8 cellular contexts compared by ENCODE assay signal in the genomic region with DNA sequence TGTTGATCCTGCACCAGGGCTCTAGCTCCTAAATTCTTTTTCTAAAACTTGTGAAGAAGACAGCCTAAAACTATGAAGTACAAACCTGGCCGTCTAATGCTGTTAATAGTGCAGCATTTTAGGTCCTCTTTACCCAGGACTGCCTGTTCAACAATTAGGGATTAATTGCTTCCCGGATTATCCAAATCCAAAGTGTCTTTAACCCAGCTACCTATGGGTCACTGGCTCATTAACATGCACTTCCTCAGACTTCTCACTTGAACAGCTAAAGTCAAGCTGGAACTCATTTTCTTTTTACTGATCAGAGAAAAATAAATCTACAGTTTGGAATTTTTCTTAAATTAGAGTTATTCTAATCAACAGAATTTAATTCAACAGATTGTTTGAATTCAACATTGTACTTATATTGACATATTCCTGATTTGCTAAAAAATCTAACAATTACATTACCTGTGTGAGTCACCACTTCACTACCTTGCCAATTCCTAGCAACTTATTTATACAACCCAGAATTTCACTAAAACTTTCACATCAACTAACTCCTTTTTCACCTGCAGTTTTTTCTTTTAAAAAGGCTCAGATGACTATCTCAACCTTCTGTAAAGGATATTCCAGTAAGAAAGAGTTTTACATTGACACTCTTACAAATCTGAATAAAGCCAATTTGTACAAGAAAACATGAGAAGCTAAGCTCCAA. TPM values are rescaled to one million over a fixed set of nuclear protein-coding genes. Genes with fewer than 3 reads are reported as not detected.
DNase-seq lines count a peak whose midpoint lies in the region; ATAC-seq and TF ChIP-seq lines count a peak whose summit lies in the region.

No MANE protein-coding gene starts in this region.

- peak overlapping the region; percentile 85 for H3K27ac Mint-ChIP-seq in nephron progenitor cell

- no peaks in the 10 kb centered on the region for H3K27me3 Mint-ChIP-seq in nephron progenitor cell (ENCODE audit: low read depth, poor library complexity)

- H3K4me3 ChIP-seq in BJ (ENCODE audit: low read depth, low read length) (peak overlapping the region; percentile 63), choroid plexus epithelial cell (ENCODE audit: low read depth, low read length) (peak overlapping the region; percentile 78)

- no peak for TF ChIP-seq CTCF in BJ (IDR thresholded peaks at IDR 0.05; ENCODE audit: insufficient read depth, low read depth, low read length)
- no peak for TF ChIP-seq CTCF in choroid plexus epithelial cell (conservative IDR thresholded peaks at IDR 0.05; ENCODE audit: low read depth, low read length)
- TF ChIP-seq CTCF in nephron progenitor cell (IDR thresholded peaks at IDR 0.05): no peak

- H3K9me3 Mint-ChIP-seq in nephron progenitor cell: no peaks in the 10 kb centered on the region

- no peak for DNase-seq in BJ (ENCODE audit: low read depth)
- DNase-seq in choroid plexus epithelial cell (ENCODE audit: low read depth): no peak
- DNase-seq in nephron progenitor cell: no peak
- no peak for DNase-seq in GF-D8 (lab: John Stamatoyannopoulos, UW)
- no peak for DNase-seq in stimulated activated CD8-positive, alpha-beta memory T cell treated with anti-CD3 and anti-CD28 coated beads, Interleukin-4, amount 100 ng/mL, for 48 hours
- DNase-seq in SHP77 treated with DMSO at 0.1 percent for 48 hours (lab: John Stamatoyannopoulos, UW): no peak

- peaks cover 74% of the 10 kb centered on the region for H3K4me1 Mint-ChIP-seq in nephron progenitor cell

- no peak for ATAC-seq in GM18909 (IDR thresholded peaks at IDR 0.05; ENCODE audit: poor library complexity, unreplicated experiment)

- peak overlapping the region; percentile 99 for H3K27ac ChIP-seq in KOPT-K1 (ENCODE audit: low read depth, low read length, poor library complexity, severe bottlenecking)

- H3K9me3 ChIP-seq in KOPT-K1 (ENCODE audit: insufficient read depth, low read length, poor library complexity, severe bottlenecking): no peaks in the 10 kb centered on the region

- POLR2A ChIA-PET in BJ (lab: Charles Lee): no interaction called here

- peaks cover 11% of the 10 kb centered on the region for H3K36me3 ChIP-seq in BJ (ENCODE audit: control insufficient read depth, insufficient read depth, low read length)
- H3K36me3 ChIP-seq in KOPT-K1 (ENCODE audit: insufficient read depth, low read length): peaks cover 74% of the 10 kb centered on the region

- H3K36me3 Mint-ChIP-seq in nephron progenitor cell (ENCODE audit: low read depth): peaks cover 64% of the 10 kb centered on the region

- CTCF ChIA-PET in BJ (lab: Yijun Ruan, JAX): interaction anchor here (1.3 to 1.5 kb wide), 3 partner anchors 10 to 182 kb away, joined by 4 to 6 read pairs (median 4); no protein-coding TSS in a partner anchor

- H3K27me3 ChIP-seq in BJ (ENCODE audit: control insufficient read depth, insufficient read depth, low read length): no peaks in the 10 kb centered on the region

- peak overlapping the region; percentile 94 for H3K4me3 Mint-ChIP-seq in nephron progenitor cell

RNA-seq across cellular contexts. Expression of a gene that starts 3.3 kb away (rescaled TPM):
- polyA plus RNA-seq in BJ (2011; rRNA removed): 72.8 and 156 TPM in 2 replicates
- 146 and 152 TPM in 2 replicates for polyA minus RNA-seq in BJ (2011; rRNA and poly(A)+ RNA removed)

RNA-seq across cellular contexts. Expression of a gene that starts 25.6 kb away (rescaled TPM):
- polyA plus RNA-seq in BJ (2011; rRNA removed): 12.1 and 25.7 TPM in 2 replicates
- 3.3 and 3.5 TPM in 2 replicates for polyA minus RNA-seq in BJ (2011; rRNA and poly(A)+ RNA removed)
